In the genomic region with DNA sequence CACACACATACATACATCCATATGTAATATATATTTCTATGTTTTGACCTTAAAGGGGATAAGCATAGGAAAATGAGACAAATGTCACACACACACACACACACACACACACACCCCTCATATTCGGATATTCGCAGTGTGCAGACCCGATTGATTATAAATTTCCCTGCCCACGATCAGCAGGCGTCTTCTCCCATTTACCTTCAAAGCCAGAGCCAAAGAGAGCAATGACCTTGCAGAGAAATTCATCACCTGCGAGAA, we compare ENCODE assay signal across 8 cellular contexts. TPM values are rescaled to one million over a fixed set of nuclear protein-coding genes. Genes with fewer than 3 reads are reported as not detected.
DNase-seq lines count a peak whose midpoint lies in the region; ATAC-seq and TF ChIP-seq lines count a peak whose summit lies in the region.

No MANE protein-coding gene starts in this region.

- H3K4me1 Mint-ChIP-seq in activated T-helper 1 cell treated with anti-CD3 and anti-CD28 coated beads, Interleukin-12 subunit alpha, Interleukin-12 subunit beta, Interleukin-2, Interleukin-4 antibody, amounts not matched to agents 30 ng/mL and 10 ng/mL and 1 ng/mL, durations not matched to agents 14 hours and 24 hours and 36 hours (ENCODE audit: low read depth): peaks cover 72% of the 10 kb centered on the region

- no peaks in the 10 kb centered on the region for H3K9me3 Mint-ChIP-seq in activated T-helper 1 cell treated with anti-CD3 and anti-CD28 coated beads, Interleukin-12 subunit alpha, Interleukin-12 subunit beta, Interleukin-2, Interleukin-4 antibody, amounts not matched to agents 30 ng/mL and 10 ng/mL and 1 ng/mL, durations not matched to agents 14 hours and 24 hours and 36 hours

- H3K4me1 ChIP-seq in aorta (ENCODE audit: control insufficient read depth in 1 of 2, insufficient read depth in 2 of 2, low read length in 2 of 2): no peaks in the 10 kb centered on the region

- DNase-seq in HFF-Myc (ENCODE audit: extremely low read depth, low read depth): no peak
- no peak for DNase-seq in activated T-helper 1 cell treated with anti-CD3 and anti-CD28 coated beads, Interleukin-12 subunit alpha, Interleukin-12 subunit beta, Interleukin-2, Interleukin-4 antibody, amounts not matched to agents 30 ng/mL and 10 ng/mL and 1 ng/mL, durations not matched to agents 14 hours and 24 hours and 36 hours (ENCODE audit: low spot score)
- DNase-seq in GM20000 (ENCODE audit: low spot score): no peak
- DNase-seq in OCI-M2 (lab: John Stamatoyannopoulos, UW; ENCODE audit: unreplicated experiment): no peak
- no peak for DNase-seq in aorta

- H3K27me3 ChIP-seq in aorta (ENCODE audit: control insufficient read depth in 1 of 2, insufficient read depth in 2 of 2, low read length in 1 of 2): no peaks in the 10 kb centered on the region

- H3K27me3 Mint-ChIP-seq in activated T-helper 1 cell treated with anti-CD3 and anti-CD28 coated beads, Interleukin-12 subunit alpha, Interleukin-12 subunit beta, Interleukin-2, Interleukin-4 antibody, amounts not matched to agents 30 ng/mL and 10 ng/mL and 1 ng/mL, durations not matched to agents 14 hours and 24 hours and 36 hours (ENCODE audit: insufficient read depth): no peaks in the 10 kb centered on the region

- peak overlapping the region; percentile 97 for H3K27ac Mint-ChIP-seq in activated T-helper 1 cell treated with anti-CD3 and anti-CD28 coated beads, Interleukin-12 subunit alpha, Interleukin-12 subunit beta, Interleukin-2, Interleukin-4 antibody, amounts not matched to agents 30 ng/mL and 10 ng/mL and 1 ng/mL, durations not matched to agents 14 hours and 24 hours and 36 hours

- H3K4me3 Mint-ChIP-seq in activated T-helper 1 cell treated with anti-CD3 and anti-CD28 coated beads, Interleukin-12 subunit alpha, Interleukin-12 subunit beta, Interleukin-2, Interleukin-4 antibody, amounts not matched to agents 30 ng/mL and 10 ng/mL and 1 ng/mL, durations not matched to agents 14 hours and 24 hours and 36 hours: peak overlapping the region; percentile 95

- peak overlapping the region; percentile 47 for H3K4me3 ChIP-seq in HFF-Myc (replicated peaks; ENCODE audit: low read depth, low read length)
- peak overlapping the region; percentile 80; the same call in 1 of the 2 replicates for H3K4me3 ChIP-seq in iPS-18c (ENCODE audit: insufficient read depth, low read depth, low read length)
- peak overlapping the region; percentile 53 to 78 (median 62) for H3K4me3 ChIP-seq in skin epidermis
- no peak overlapping the region for H3K4me3 ChIP-seq in aorta (ENCODE audit: low read length in 2 of 2)

- intact Hi-C loops in activated T-helper 1 cell treated with anti-CD3 and anti-CD28 coated beads, Interleukin-12 subunit alpha, Interleukin-12 subunit beta, Interleukin-2, Interleukin-4 antibody, amounts not matched to agents 30 ng/mL and 10 ng/mL and 1 ng/mL, durations not matched to agents 14 hours and 24 hours and 36 hours (cut with micrococcal nuclease): loop anchor here (1.0 to 5.0 kb wide), 7 partner anchors 8 to 485 kb away; a partner anchor contains a TSS
- intact Hi-C loops in aorta (cut with DNase I): no loop called here

- no peak for ATAC-seq in GM18502 (IDR thresholded peaks at IDR 0.05; ENCODE audit: poor library complexity, unreplicated experiment)
- no peak for ATAC-seq in aorta (ENCODE audit: low FRiP score)

- TF ChIP-seq CTCF in HFF-Myc (IDR thresholded peaks at IDR 0.05; ENCODE audit: low read depth, low read length, missing control alignments): no peak
- no peak for TF ChIP-seq CTCF in GM20000 (IDR thresholded peaks at IDR 0.05; ENCODE audit: extremely low read depth, missing control alignments)

- H3K27ac ChIP-seq in skin epidermis (peak overlapping the region in 20 of 21 experiments; percentile 42 to 93 (median 79)), aorta (ENCODE audit: low read depth in 1 of 2, low read length in 2 of 2) (no peak overlapping the region)

- H3K9me3 ChIP-seq in iPS-18c (ENCODE audit: control insufficient read depth, insufficient read depth, low read length): no peaks in the 10 kb centered on the region
- no peaks in the 10 kb centered on the region for H3K9me3 ChIP-seq in aorta (ENCODE audit: control insufficient read depth, low read length)

- H3K36me3 ChIP-seq in aorta (ENCODE audit: control insufficient read depth in 1 of 2, insufficient read depth in 2 of 2, low read length in 1 of 2): no peaks in the 10 kb centered on the region

- peaks cover 30% of the 10 kb centered on the region for H3K36me3 Mint-ChIP-seq in activated T-helper 1 cell treated with anti-CD3 and anti-CD28 coated beads, Interleukin-12 subunit alpha, Interleukin-12 subunit beta, Interleukin-2, Interleukin-4 antibody, amounts not matched to agents 30 ng/mL and 10 ng/mL and 1 ng/mL, durations not matched to agents 14 hours and 24 hours and 36 hours (ENCODE audit: low read depth)

- WGBS in aorta, 2 donors: 25% methylated on average over 6 of the region's 6 CpGs

RNA-seq across cellular contexts. Expression of a gene that starts 0.5 kb away (rescaled TPM):
- total RNA-seq in activated T-helper 1 cell treated with anti-CD3 and anti-CD28 coated beads, Interleukin-12 subunit alpha, Interleukin-12 subunit beta, Interleukin-2, Interleukin-4 antibody, amounts not matched to agents 30 ng/mL and 10 ng/mL and 1 ng/mL, durations not matched to agents 14 hours and 24 hours and 36 hours: 37.1 and 39.0 TPM in 2 replicates
- total RNA-seq in aorta: 1 to 10 TPM; 6.3 to 9.8 TPM
- 1 to 10 TPM in 1 of 2 donors, under 1 TPM in 1; 0.08 to 1.6 TPM for polyA plus RNA-seq in aorta

Comparison
In these comparisons a context has a peak if more than half of its experiments do, and no peak if none do; other contexts are left out.
1. H3K4me3 ChIP-seq: peak in HFF-Myc (single experiment), iPS-18c (single experiment) and skin epidermis (7 of 7); none in aorta (0 of 2).
2. H3K27ac ChIP-seq: peak in skin epidermis (20 of 21); none in aorta (0 of 2).